Comparison of ENCODE assay signal across 29 cellular contexts in the genomic region with DNA sequence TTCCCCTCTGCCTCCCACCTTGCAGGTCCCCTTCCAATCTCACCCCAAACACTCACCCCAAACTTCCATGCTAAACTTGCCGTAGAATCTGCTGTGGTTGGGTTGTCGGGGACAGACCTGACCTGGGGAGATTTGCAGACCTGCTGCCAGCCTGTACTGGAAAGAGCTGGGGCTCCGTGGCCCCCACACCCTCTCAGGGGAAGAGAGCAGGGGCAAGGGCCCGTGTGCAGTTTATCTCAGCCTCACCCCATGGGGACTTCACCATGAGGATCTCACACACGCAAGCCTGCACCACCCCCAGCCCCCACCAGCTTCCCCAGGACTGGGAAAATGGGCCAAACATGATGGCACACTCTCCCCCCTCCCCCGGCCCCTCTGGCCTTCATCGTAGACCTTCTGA. TPM values are rescaled to one million over a fixed set of nuclear protein-coding genes. Genes with fewer than 3 reads are reported as not detected.
"Had no signal": no experiment of that assay in that cellular context is flagged by ENCODE, and none has a peak within 500 bp of the region (broad histone marks: within the 10 kb centered on the region; RNA-seq: fewer than 3 reads in every experiment).

No MANE protein-coding gene starts in this region.

- H3K27me3 ChIP-seq: ascending aorta, breast epithelium, cardiac muscle cell, colonic mucosa had no signal

- H3K36me3 ChIP-seq: ascending aorta, breast epithelium, cardiac muscle cell, colonic mucosa had no signal

- H3K4me3 ChIP-seq: ascending aorta, breast epithelium, cardiac muscle cell, colonic mucosa had no signal

- H3K27me3 Mint-ChIP-seq: activated CD4-positive, alpha-beta memory T cell treated with anti-CD3 and anti-CD28 coated beads, Interleukin-2, amount 10 ng/mL, durations not matched to agents 7 days and 5 days; activated CD4-positive, alpha-beta T cell treated with anti-CD3 and anti-CD28 coated beads, Interleukin-2, amount 10 ng/mL, durations not matched to agents 7 days and 5 days; activated naive CD4-positive, alpha-beta T cell treated with anti-CD3 and anti-CD28 coated beads, Interleukin-2, amount 10 ng/mL, durations not matched to agents 7 days and 5 days; activated naive CD8-positive, alpha-beta T cell treated with anti-CD3 and anti-CD28 coated beads, Interleukin-2, amount 10 ng/mL, durations not matched to agents 7 days and 5 days; activated T-cell treated with anti-CD3 and anti-CD28 coated beads, Interleukin-2, amount 50 U/mL, for 24 hours; brain had no signal

- H3K9me3 ChIP-seq: ascending aorta, breast epithelium, colonic mucosa had no signal

- H3K4me3 Mint-ChIP-seq: activated CD4-positive, alpha-beta memory T cell treated with anti-CD3 and anti-CD28 coated beads, Interleukin-2, amount 10 ng/mL, durations not matched to agents 7 days and 5 days; activated CD4-positive, alpha-beta T cell treated with anti-CD3 and anti-CD28 coated beads, Interleukin-2, amount 10 ng/mL, durations not matched to agents 7 days and 5 days; activated naive CD4-positive, alpha-beta T cell treated with anti-CD3 and anti-CD28 coated beads, Interleukin-2, amount 10 ng/mL, durations not matched to agents 7 days and 5 days; activated naive CD8-positive, alpha-beta T cell treated with anti-CD3 and anti-CD28 coated beads, Interleukin-2, amount 10 ng/mL, durations not matched to agents 7 days and 5 days; activated T-cell treated with anti-CD3 and anti-CD28 coated beads, Interleukin-2, amount 50 U/mL, for 24 hours; activated T-cell treated with anti-CD3 and anti-CD28 coated beads, Interleukin-2, amount 50 U/mL, for 72 hours; brain; endodermal cell had no signal

- H3K36me3 Mint-ChIP-seq: activated naive CD4-positive, alpha-beta T cell treated with anti-CD3 and anti-CD28 coated beads, Interleukin-2, amount 10 ng/mL, durations not matched to agents 7 days and 5 days; activated naive CD4-positive, alpha-beta T cell treated with anti-CD3 and anti-CD28 coated beads, Interleukin-2, amount 50 U/mL, for 72 hours; activated naive CD8-positive, alpha-beta T cell treated with anti-CD3 and anti-CD28 coated beads, Interleukin-2, amount 10 ng/mL, durations not matched to agents 7 days and 5 days; brain had no signal

- H3K27ac ChIP-seq: ascending aorta, breast epithelium, colonic mucosa had no signal

- H3K9me3 Mint-ChIP-seq: activated T-cell treated with anti-CD3 and anti-CD28 coated beads, Interleukin-2, amount 50 U/mL, for 24 hours; brain; endodermal cell had no signal

- DNase-seq: activated CD4-positive, alpha-beta memory T cell treated with anti-CD3 and anti-CD28 coated beads, Interleukin-2, amount 10 ng/mL, durations not matched to agents 7 days and 5 days; activated CD4-positive, alpha-beta T cell treated with anti-CD3 and anti-CD28 coated beads for 1 hour; activated CD4-positive, alpha-beta T cell treated with anti-CD3 and anti-CD28 coated beads for 4 hours; activated CD4-positive, alpha-beta T cell treated with anti-CD3 and anti-CD28 coated beads, Interleukin-2, amount 10 ng/mL, durations not matched to agents 7 days and 5 days; activated CD4-positive, alpha-beta T cell treated with anti-CD3 and anti-CD28 coated beads, Interleukin-2, amount 50 U/mL, for 4 hours; activated CD4-positive, CD25-positive, alpha-beta regulatory T cell; activated CD8-positive, alpha-beta memory T cell treated with anti-CD3 and anti-CD28 coated beads, Interleukin-2, amount 50 U/mL, for 48 hours; activated gamma-delta T cell; activated naive CD4-positive, alpha-beta T cell; activated naive CD4-positive, alpha-beta T cell treated with anti-CD3 and anti-CD28 coated beads, Interleukin-2, amount 10 ng/mL, durations not matched to agents 7 days and 5 days; activated naive CD8-positive, alpha-beta T cell treated with anti-CD3 and anti-CD28 coated beads, Interleukin-2, amount 10 ng/mL, durations not matched to agents 7 days and 5 days; activated T-cell treated with anti-CD3 and anti-CD28 coated beads for 4 hours; activated T-cell treated with anti-CD3 and anti-CD28 coated beads, Interleukin-2, amount 50 U/mL, for 24 hours; activated T-cell treated with anti-CD3 and anti-CD28 coated beads, Interleukin-2, amount 50 U/mL, for 72 hours; central memory CD4-positive, alpha-beta T cell; cerebellar nuclear complex; colonic mucosa; effector memory CD4-positive, alpha-beta T cell; endodermal cell; head of caudate nucleus; T-helper 2 cell had no signal

- H3K4me1 Mint-ChIP-seq: activated CD4-positive, alpha-beta memory T cell treated with anti-CD3 and anti-CD28 coated beads, Interleukin-2, amount 10 ng/mL, durations not matched to agents 7 days and 5 days; activated CD4-positive, alpha-beta T cell treated with anti-CD3 and anti-CD28 coated beads, Interleukin-2, amount 10 ng/mL, durations not matched to agents 7 days and 5 days; activated naive CD4-positive, alpha-beta T cell treated with anti-CD3 and anti-CD28 coated beads, Interleukin-2, amount 10 ng/mL, durations not matched to agents 7 days and 5 days; endodermal cell had no signal

- H3K27ac Mint-ChIP-seq: activated CD4-positive, alpha-beta memory T cell treated with anti-CD3 and anti-CD28 coated beads, Interleukin-2, amount 10 ng/mL, durations not matched to agents 7 days and 5 days; activated CD4-positive, alpha-beta T cell treated with anti-CD3 and anti-CD28 coated beads, Interleukin-2, amount 10 ng/mL, durations not matched to agents 7 days and 5 days; activated naive CD4-positive, alpha-beta T cell treated with anti-CD3 and anti-CD28 coated beads, Interleukin-2, amount 10 ng/mL, durations not matched to agents 7 days and 5 days; activated naive CD4-positive, alpha-beta T cell treated with anti-CD3 and anti-CD28 coated beads, Interleukin-2, amount 50 U/mL, for 72 hours; activated naive CD8-positive, alpha-beta T cell treated with anti-CD3 and anti-CD28 coated beads, Interleukin-2, amount 10 ng/mL, durations not matched to agents 7 days and 5 days; activated T-cell treated with anti-CD3 and anti-CD28 coated beads, Interleukin-2, amount 50 U/mL, for 24 hours; activated T-cell treated with anti-CD3 and anti-CD28 coated beads, Interleukin-2, amount 50 U/mL, for 72 hours; endodermal cell had no signal

- FAIRE-seq: frontal cortex had no signal

- ATAC-seq: activated naive CD4-positive, alpha-beta T cell treated with anti-CD3 and anti-CD28 coated beads, Interleukin-2, amount 50 U/mL, for 72 hours; activated T-cell treated with anti-CD3 and anti-CD28 coated beads, Interleukin-2, amount 50 U/mL, for 72 hours; esophagus mucosa had no signal

- H3K4me1 ChIP-seq: ascending aorta, breast epithelium, colonic mucosa had no signal

RNA-seq across cellular contexts. Expression of a gene that starts 30.7 kb away (rescaled TPM):
- total RNA-seq: activated CD4-positive, alpha-beta memory T cell treated with anti-CD3 and anti-CD28 coated beads, Interleukin-2, amount 10 ng/mL, durations not matched to agents 7 days and 5 days; activated CD4-positive, alpha-beta T cell treated with anti-CD3 and anti-CD28 coated beads, Interleukin-2, amount 10 ng/mL, durations not matched to agents 7 days and 5 days; activated naive CD4-positive, alpha-beta T cell treated with anti-CD3 and anti-CD28 coated beads, Interleukin-2, amount 50 U/mL, for 72 hours; activated naive CD8-positive, alpha-beta T cell treated with anti-CD3 and anti-CD28 coated beads, Interleukin-2, amount 10 ng/mL, durations not matched to agents 7 days and 5 days; activated T-cell treated with anti-CD3 and anti-CD28 coated beads, Interleukin-2, amount 50 U/mL, for 72 hours; T-helper 1 cell treated with Interleukin-12 subunit alpha and Interleukin-12 subunit beta and Interleukin-4 antibody, amounts not matched to agents 30 ng/mL and 1 ng/mL, for 36 hours had no signal

RNA-seq across cellular contexts. Expression of a gene that starts 53.6 kb away (rescaled TPM):
- total RNA-seq: ascending aorta had no signal
